Comparison of ENCODE assay signal across 8 cellular contexts in genomic region chr1:71080782-71081696, GRCh38. TPM values are rescaled to one million over a fixed set of nuclear protein-coding genes. Genes with fewer than 3 reads are reported as not detected.
A peak's percentile ranks its signal among the peaks of the same experiment; 100 is the strongest.
DNase-seq lines count a peak whose midpoint lies in the region; ATAC-seq and TF ChIP-seq lines count a peak whose summit lies in the region.

A gene with protein sequence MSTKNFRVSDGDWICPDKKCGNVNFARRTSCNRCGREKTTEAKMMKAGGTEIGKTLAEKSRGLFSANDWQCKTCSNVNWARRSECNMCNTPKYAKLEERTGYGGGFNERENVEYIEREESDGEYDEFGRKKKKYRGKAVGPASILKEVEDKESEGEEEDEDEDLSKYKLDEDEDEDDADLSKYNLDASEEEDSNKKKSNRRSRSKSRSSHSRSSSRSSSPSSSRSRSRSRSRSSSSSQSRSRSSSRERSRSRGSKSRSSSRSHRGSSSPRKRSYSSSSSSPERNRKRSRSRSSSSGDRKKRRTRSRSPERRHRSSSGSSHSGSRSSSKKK (minus strand): TSS chr1:71081035. CDS start chr1:71080995, 40 bp downstream.

- H3K9me2 ChIP-seq in PC-3 (replicated peaks; ENCODE audit: low read length), result no peaks in the 10 kb centered on the region

- H3K27me3 ChIP-seq in PC-3 (ENCODE audit: low read length) (no peaks in the 10 kb centered on the region), mucosa of stomach (ENCODE audit: control insufficient read depth, insufficient read depth, low read length) (no peaks in the 10 kb centered on the region)

- H3K4me3 ChIP-seq in PC-3 (ENCODE audit: low read length), result peak within 1 kb of the TSS; percentile 92
- H3K4me3 ChIP-seq in mucosa of stomach (ENCODE audit: low read length), result peak within 1 kb of the TSS; percentile 97

- TF ChIP-seq CTCF in PC-3 (conservative IDR thresholded peaks at IDR 0.05; ENCODE audit: low read depth, low read length), result peak; percentile 81

- CTCF ChIA-PET in PC-3 (lab: Charles Lee), result interaction anchor here (0.5 to 0.6 kb wide), 2 partner anchors 666 to 1150 kb away, joined by 5 to 6 read pairs; no protein-coding TSS in a partner anchor

- TF ChIP-seq RAD21 in Ishikawa (IDR thresholded peaks at IDR 0.05; ENCODE audit: low read depth), result no peak

- no TSS peak for BruUV-seq in PC-3 (replicated peaks; lab: Mats Ljungman, UMichigan)

- peak; percentile 100 for ATAC-seq in GM21529 (IDR thresholded peaks at IDR 0.05; ENCODE audit: unreplicated experiment)
- peak; percentile 92 for ATAC-seq in PC-3

- TF ChIP-seq POLR2A in erythroblast (IDR thresholded peaks at IDR 0.05; ENCODE audit: low read length), result peak; percentile 90

- H3K36me3 ChIP-seq in PC-3 (ENCODE audit: low read depth, low read length) (peaks cover 27% of the 10 kb centered on the region), mucosa of stomach (ENCODE audit: control insufficient read depth, insufficient read depth, low read length) (no peaks in the 10 kb centered on the region)

- H3K9ac ChIP-seq in PC-3 (ENCODE audit: low read length), result peak within 1 kb of the TSS; percentile 99
- peak within 1 kb of the TSS; percentile 97 for H3K9ac ChIP-seq in mucosa of stomach (ENCODE audit: low read length)

- POLR2A ChIA-PET in PC-3 (lab: Charles Lee; ENCODE audit: unreplicated experiment), result interaction anchor here (0.6 kb wide), 3 partner anchors 10 to 383 kb away, joined by 3 to 5 read pairs (median 3); no protein-coding TSS in a partner anchor

- peaks cover 5% of the 10 kb centered on the region for H3F3A ChIP-seq in PC-3 (ENCODE audit: low read length, unreplicated experiment)

- no peak for TF ChIP-seq EP300 in Ishikawa (IDR thresholded peaks at IDR 0.05; ENCODE audit: borderline replicate concordance)

- H3K4me1 ChIP-seq in PC-3 (ENCODE audit: insufficient read depth, low read length), result peaks cover 52% of the 10 kb centered on the region
- peaks cover 13% of the 10 kb centered on the region for H3K4me1 ChIP-seq in mucosa of stomach (ENCODE audit: control insufficient read depth, insufficient read depth, low read length)

- H3K27ac ChIP-seq in PC-3 (ENCODE audit: low read length), result peak within 1 kb of the TSS; percentile 86

- peak; percentile 97 for DNase-seq in DMS153 (lab: John Stamatoyannopoulos, UW)
- peak; percentile 97 for DNase-seq in PC-3
- peak; percentile 89 for DNase-seq in activated T-cell treated with anti-CD3 and anti-CD28 coated beads, Interleukin-2, amount 50 U/mL, for 1 hour
- peak; percentile 97 to 98 for DNase-seq in erythroblast (lab: John Stamatoyannopoulos, UW)
- DNase-seq in stimulated activated CD8-positive, alpha-beta memory T cell treated with anti-CD3 and anti-CD28 coated beads, Interleukin-7, amount 100 ng/mL, for 24 hours (ENCODE audit: low read depth), result peak; percentile 79

- H3K79me2 ChIP-seq in PC-3 (ENCODE audit: low read length), result peaks cover 48% of the 10 kb centered on the region

- H2AFZ ChIP-seq in PC-3 (ENCODE audit: low read length), result peak within 1 kb of the TSS; percentile 72

- H3K9me3 ChIP-seq in PC-3 (ENCODE audit: low read length) (no peaks in the 10 kb centered on the region), mucosa of stomach (ENCODE audit: control insufficient read depth, low read length) (no peaks in the 10 kb centered on the region)

- H3K4me2 ChIP-seq in PC-3 (ENCODE audit: low read length), result peak within 1 kb of the TSS; percentile 92

- intact Hi-C loops in PC-3 (cut with micrococcal nuclease), result loop anchor here (1.0 kb wide), 1 partner anchor 876 kb away; the partner anchor contains the start of gene LRRC40

- peaks cover 39% of the 10 kb centered on the region for H4K20me1 ChIP-seq in PC-3 (ENCODE audit: low read length)

TF ChIP-seq in Ishikawa, 13 proteins besides CTCF, POLR2A, EP300 and RAD21:
- no peak for TF ChIP-seq NFIC (IDR thresholded peaks at IDR 0.05)
- peak; percentile 12; the same call in 1 of the 2 replicates for TF ChIP-seq FOXM1 (IDR thresholded peaks at IDR 0.05; ENCODE audit: borderline replicate concordance, low read depth)
- no peak for TF ChIP-seq ZBTB7A (IDR thresholded peaks at IDR 0.05; ENCODE audit: low read depth)
- no peak for TF ChIP-seq REST (IDR thresholded peaks at IDR 0.05; ENCODE audit: low read depth)
- TF ChIP-seq, protein P1, sequence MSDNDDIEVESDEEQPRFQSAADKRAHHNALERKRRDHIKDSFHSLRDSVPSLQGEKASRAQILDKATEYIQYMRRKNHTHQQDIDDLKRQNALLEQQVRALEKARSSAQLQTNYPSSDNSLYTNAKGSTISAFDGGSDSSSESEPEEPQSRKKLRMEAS (IDR thresholded peaks at IDR 0.05), result peak; percentile 35; the same call in 1 of the 2 replicates
- TF ChIP-seq TCF12 (IDR thresholded peaks at IDR 0.05; ENCODE audit: low read depth), result peak; percentile 43; the same call in 1 of the 2 replicates
- TF ChIP-seq USF1 (IDR thresholded peaks at IDR 0.05), result no peak
- TF ChIP-seq YY1 (IDR thresholded peaks at IDR 0.05; ENCODE audit: low read depth), result peak; percentile 86
- TF ChIP-seq CREB1 (IDR thresholded peaks at IDR 0.05; ENCODE audit: low read depth), result peak; percentile 34; the same call in 1 of the 2 replicates
- TF ChIP-seq CEBPB (IDR thresholded peaks at IDR 0.05), result peak; percentile 15; the same call in 1 of the 2 replicates
- TF ChIP-seq TEAD4 (IDR thresholded peaks at IDR 0.05), result no peak
- peak; percentile 79 for TF ChIP-seq TAF1 (IDR thresholded peaks at IDR 0.05; ENCODE audit: low read depth)
- TF ChIP-seq EGR1 (IDR thresholded peaks at IDR 0.05), result no peak

RNA-seq across cellular contexts. Expression of the gene that starts here (rescaled TPM):
- 38.7 and 45.5 TPM in 2 replicates for total RNA-seq in PC-3 (2014; rRNA removed)

Comparison
In these comparisons a context has a peak if more than half of its experiments do, and no peak if none do; other contexts are left out.
1. Peak in every context shown above with its lines: DNase-seq, ATAC-seq, H3K4me3 ChIP-seq and H3K27ac ChIP-seq.